Comparison of ENCODE assay signal across 1 cellular context in the genomic region with DNA sequence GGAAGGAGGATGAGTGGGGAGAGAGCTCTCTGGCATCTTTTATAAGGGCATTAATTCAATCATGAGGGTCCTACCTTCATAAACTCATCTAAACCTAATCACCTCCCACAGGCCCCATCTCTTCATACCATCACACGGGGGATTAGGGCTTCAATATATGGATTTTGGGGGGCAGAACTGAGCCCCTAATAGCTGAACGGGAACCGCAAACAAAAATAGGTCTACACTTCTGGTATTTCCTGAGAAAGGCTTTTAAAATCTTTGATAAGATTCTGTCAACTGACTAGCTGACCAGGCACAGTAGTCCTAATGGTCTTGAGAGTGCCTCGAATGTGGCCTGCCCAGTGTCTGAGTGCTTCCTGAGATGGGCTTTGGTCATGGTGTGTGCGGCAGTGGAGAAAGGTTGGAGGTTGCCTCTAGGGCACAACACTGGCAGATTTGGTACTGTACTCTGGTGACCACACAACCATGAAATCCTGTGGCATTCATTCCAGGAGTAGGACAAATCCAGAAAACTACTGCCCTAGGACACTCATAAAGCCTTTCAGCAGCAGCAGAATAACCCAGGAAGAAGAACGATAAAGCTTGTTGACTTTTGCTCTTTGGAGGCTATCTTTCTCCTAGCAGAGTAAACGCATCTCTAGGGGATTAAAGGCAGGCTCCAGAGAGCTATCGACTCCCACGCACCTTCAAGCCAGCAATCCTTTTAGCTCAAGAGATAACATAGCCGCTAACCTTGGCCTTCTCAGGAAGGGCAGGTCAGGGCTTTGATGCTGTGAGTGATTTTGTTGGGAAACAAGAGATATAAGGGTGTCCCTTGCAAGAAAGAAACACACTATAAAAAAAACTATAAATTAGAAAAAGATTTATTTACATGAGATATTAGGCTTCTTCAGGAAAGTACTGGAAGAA.
TF ChIP-seq lines count a peak whose summit lies in the region.

No MANE protein-coding gene starts in this region.

TF ChIP-seq in HepG2, 621 proteins besides CTCF, POLR2A, EP300 and RAD21 (continued from another document and continues in another):
- TF ChIP-seq MLX (CRISPR knock-in tag; IDR thresholded peaks at IDR 0.05), result peak; percentile 98
- TF ChIP-seq CCAR2 (optimal IDR thresholded peaks at IDR 0.05; ENCODE audit: low read depth, low read length), result peak; percentile 96
- TF ChIP-seq, protein P1, sequence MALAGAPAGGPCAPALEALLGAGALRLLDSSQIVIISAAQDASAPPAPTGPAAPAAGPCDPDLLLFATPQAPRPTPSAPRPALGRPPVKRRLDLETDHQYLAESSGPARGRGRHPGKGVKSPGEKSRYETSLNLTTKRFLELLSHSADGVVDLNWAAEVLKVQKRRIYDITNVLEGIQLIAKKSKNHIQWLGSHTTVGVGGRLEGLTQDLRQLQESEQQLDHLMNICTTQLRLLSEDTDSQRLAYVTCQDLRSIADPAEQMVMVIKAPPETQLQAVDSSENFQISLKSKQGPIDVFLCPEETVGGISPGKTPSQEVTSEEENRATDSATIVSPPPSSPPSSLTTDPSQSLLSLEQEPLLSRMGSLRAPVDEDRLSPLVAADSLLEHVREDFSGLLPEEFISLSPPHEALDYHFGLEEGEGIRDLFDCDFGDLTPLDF (CRISPR knock-in tag; IDR thresholded peaks at IDR 0.05), result peak; percentile 45; the same call in 1 of the 2 replicates
- no peak; the same call in 1 of the 2 replicates for TF ChIP-seq ZNF691 (CRISPR knock-in tag; IDR thresholded peaks at IDR 0.05; ENCODE audit: borderline replicate concordance, low read depth)
- TF ChIP-seq ZNF441 (CRISPR knock-in tag; IDR thresholded peaks at IDR 0.05; ENCODE audit: borderline replicate concordance), result no peak; the same call in 1 of the 2 replicates
- TF ChIP-seq CBFB (CRISPR knock-in tag; IDR thresholded peaks at IDR 0.05), result peak; percentile 97
- peak; percentile 94 for TF ChIP-seq ZMYM4 (CRISPR knock-in tag; IDR thresholded peaks at IDR 0.05)
- peak; percentile 96; the same call in 1 of the 2 replicates for TF ChIP-seq RELA (CRISPR knock-in tag; IDR thresholded peaks at IDR 0.05)
- TF ChIP-seq SMARCC2 (IDR thresholded peaks at IDR 0.05), result no peak; the same call in 1 of the 2 replicates
- 0 out of 2 replicates have a peak, but pooled peaks have one; percentile 58 for TF ChIP-seq GLI4 (CRISPR knock-in tag; IDR thresholded peaks at IDR 0.05; ENCODE audit: borderline replicate concordance)
- TF ChIP-seq HHEX (CRISPR knock-in tag; IDR thresholded peaks at IDR 0.05), result peak; percentile 99
- no peak for TF ChIP-seq ZNF577 (CRISPR knock-in tag; IDR thresholded peaks at IDR 0.05; ENCODE audit: borderline replicate concordance, low read depth)
- peak; percentile 99 for TF ChIP-seq MED8 (CRISPR knock-in tag; IDR thresholded peaks at IDR 0.05; ENCODE audit: insufficient replicate concordance)
- no peak for TF ChIP-seq HCFC1 (IDR thresholded peaks at IDR 0.05; ENCODE audit: low read depth, low read length)
- TF ChIP-seq GABPA (IDR thresholded peaks at IDR 0.05; ENCODE audit: low read depth, low read length), result no peak
- peak; percentile 73 for TF ChIP-seq GABPA (CRISPR knock-in tag; IDR thresholded peaks at IDR 0.05; ENCODE audit: low read depth)
- TF ChIP-seq ZNF136 (CRISPR knock-in tag; IDR thresholded peaks at IDR 0.05; ENCODE audit: low read depth), result peak; percentile 83
- peak; percentile 85 for TF ChIP-seq TOPORS (CRISPR knock-in tag; IDR thresholded peaks at IDR 0.05)
- TF ChIP-seq SRF (IDR thresholded peaks at IDR 0.05; ENCODE audit: low read depth, low read length), result peak; percentile 66; the same call in 1 of the 2 replicates
- TF ChIP-seq STAG1 (CRISPR knock-in tag; IDR thresholded peaks at IDR 0.05), result peak; percentile 49
- peak; percentile 54; the same call in 1 of the 2 replicates for TF ChIP-seq FOSL1 (CRISPR knock-in tag; IDR thresholded peaks at IDR 0.05; ENCODE audit: borderline replicate concordance)
- TF ChIP-seq HOXA5 (CRISPR knock-in tag; IDR thresholded peaks at IDR 0.05), result peak; percentile 97
- TF ChIP-seq SETDB1 (CRISPR knock-in tag; IDR thresholded peaks at IDR 0.05; ENCODE audit: borderline replicate concordance), result no peak
- TF ChIP-seq SP140L (CRISPR knock-in tag; IDR thresholded peaks at IDR 0.05; ENCODE audit: borderline replicate concordance), result peak; percentile 99
- no peak for TF ChIP-seq ZNF660 (CRISPR knock-in tag; IDR thresholded peaks at IDR 0.05; ENCODE audit: borderline replicate concordance, low read depth)
- peak; percentile 76 for TF ChIP-seq KMT2B (CRISPR knock-in tag; IDR thresholded peaks at IDR 0.05)
- no peak for TF ChIP-seq KLF13 (CRISPR knock-in tag; IDR thresholded peaks at IDR 0.05)
- TF ChIP-seq, protein P2, sequence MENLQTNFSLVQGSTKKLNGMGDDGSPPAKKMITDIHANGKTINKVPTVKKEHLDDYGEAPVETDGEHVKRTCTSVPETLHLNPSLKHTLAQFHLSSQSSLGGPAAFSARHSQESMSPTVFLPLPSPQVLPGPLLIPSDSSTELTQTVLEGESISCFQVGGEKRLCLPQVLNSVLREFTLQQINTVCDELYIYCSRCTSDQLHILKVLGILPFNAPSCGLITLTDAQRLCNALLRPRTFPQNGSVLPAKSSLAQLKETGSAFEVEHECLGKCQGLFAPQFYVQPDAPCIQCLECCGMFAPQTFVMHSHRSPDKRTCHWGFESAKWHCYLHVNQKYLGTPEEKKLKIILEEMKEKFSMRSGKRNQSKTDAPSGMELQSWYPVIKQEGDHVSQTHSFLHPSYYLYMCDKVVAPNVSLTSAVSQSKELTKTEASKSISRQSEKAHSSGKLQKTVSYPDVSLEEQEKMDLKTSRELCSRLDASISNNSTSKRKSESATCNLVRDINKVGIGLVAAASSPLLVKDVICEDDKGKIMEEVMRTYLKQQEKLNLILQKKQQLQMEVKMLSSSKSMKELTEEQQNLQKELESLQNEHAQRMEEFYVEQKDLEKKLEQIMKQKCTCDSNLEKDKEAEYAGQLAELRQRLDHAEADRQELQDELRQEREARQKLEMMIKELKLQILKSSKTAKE (CRISPR knock-in tag; IDR thresholded peaks at IDR 0.05; ENCODE audit: borderline replicate concordance), result peak; percentile 93
- TF ChIP-seq ZNF10 (CRISPR knock-in tag; IDR thresholded peaks at IDR 0.05; ENCODE audit: borderline replicate concordance, low read depth), result no peak
- TF ChIP-seq, protein P3, sequence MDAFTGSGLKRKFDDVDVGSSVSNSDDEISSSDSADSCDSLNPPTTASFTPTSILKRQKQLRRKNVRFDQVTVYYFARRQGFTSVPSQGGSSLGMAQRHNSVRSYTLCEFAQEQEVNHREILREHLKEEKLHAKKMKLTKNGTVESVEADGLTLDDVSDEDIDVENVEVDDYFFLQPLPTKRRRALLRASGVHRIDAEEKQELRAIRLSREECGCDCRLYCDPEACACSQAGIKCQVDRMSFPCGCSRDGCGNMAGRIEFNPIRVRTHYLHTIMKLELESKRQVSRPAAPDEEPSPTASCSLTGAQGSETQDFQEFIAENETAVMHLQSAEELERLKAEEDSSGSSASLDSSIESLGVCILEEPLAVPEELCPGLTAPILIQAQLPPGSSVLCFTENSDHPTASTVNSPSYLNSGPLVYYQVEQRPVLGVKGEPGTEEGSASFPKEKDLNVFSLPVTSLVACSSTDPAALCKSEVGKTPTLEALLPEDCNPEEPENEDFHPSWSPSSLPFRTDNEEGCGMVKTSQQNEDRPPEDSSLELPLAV (CRISPR knock-in tag; conservative IDR thresholded peaks at IDR 0.05; ENCODE audit: low read depth), result no peak
- peak; percentile 73; the same call in 1 of the 2 replicates for TF ChIP-seq ZNF274 (CRISPR knock-in tag; IDR thresholded peaks at IDR 0.05)
- TF ChIP-seq MIXL1 (CRISPR knock-in tag; IDR thresholded peaks at IDR 0.05), result peak; percentile 100
- no peak for TF ChIP-seq MAF1 (CRISPR knock-in tag; IDR thresholded peaks at IDR 0.05; ENCODE audit: borderline replicate concordance)
- TF ChIP-seq, protein P4, sequence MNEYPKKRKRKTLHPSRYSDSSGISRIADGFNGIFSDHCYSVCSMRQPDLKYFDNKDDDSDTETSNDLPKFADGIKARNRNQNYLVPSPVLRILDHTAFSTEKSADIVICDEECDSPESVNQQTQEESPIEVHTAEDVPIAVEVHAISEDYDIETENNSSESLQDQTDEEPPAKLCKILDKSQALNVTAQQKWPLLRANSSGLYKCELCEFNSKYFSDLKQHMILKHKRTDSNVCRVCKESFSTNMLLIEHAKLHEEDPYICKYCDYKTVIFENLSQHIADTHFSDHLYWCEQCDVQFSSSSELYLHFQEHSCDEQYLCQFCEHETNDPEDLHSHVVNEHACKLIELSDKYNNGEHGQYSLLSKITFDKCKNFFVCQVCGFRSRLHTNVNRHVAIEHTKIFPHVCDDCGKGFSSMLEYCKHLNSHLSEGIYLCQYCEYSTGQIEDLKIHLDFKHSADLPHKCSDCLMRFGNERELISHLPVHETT (CRISPR knock-in tag; conservative IDR thresholded peaks at IDR 0.05), result peak; percentile 76; the same call in 1 of the 2 replicates
- TF ChIP-seq ZNF484 (CRISPR knock-in tag; IDR thresholded peaks at IDR 0.05; ENCODE audit: borderline replicate concordance, low read depth), result no peak
- TF ChIP-seq KLF6 (CRISPR knock-in tag; IDR thresholded peaks at IDR 0.05), result peak; percentile 96
- peak; percentile 61; the same call in 1 of the 2 replicates for TF ChIP-seq GABPB1 (CRISPR knock-in tag; IDR thresholded peaks at IDR 0.05)
- TF ChIP-seq, protein P5, sequence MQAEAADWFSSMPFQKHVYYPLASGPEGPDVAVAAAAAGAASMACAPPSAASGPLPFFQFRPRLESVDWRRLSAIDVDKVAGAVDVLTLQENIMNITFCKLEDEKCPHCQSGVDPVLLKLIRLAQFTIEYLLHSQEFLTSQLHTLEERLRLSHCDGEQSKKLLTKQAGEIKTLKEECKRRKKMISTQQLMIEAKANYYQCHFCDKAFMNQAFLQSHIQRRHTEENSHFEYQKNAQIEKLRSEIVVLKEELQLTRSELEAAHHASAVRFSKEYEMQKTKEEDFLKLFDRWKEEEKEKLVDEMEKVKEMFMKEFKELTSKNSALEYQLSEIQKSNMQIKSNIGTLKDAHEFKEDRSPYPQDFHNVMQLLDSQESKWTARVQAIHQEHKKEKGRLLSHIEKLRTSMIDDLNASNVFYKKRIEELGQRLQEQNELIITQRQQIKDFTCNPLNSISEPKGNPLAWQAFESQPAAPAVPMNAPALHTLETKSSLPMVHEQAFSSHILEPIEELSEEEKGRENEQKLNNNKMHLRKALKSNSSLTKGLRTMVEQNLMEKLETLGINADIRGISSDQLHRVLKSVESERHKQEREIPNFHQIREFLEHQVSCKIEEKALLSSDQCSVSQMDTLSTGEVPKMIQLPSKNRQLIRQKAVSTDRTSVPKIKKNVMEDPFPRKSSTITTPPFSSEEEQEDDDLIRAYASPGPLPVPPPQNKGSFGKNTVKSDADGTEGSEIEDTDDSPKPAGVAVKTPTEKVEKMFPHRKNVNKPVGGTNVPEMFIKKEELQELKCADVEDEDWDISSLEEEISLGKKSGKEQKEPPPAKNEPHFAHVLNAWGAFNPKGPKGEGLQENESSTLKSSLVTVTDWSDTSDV (CRISPR knock-in tag; IDR thresholded peaks at IDR 0.05), result no peak
- peak; percentile 100 for TF ChIP-seq TCF7 (IDR thresholded peaks at IDR 0.05; ENCODE audit: low read depth)
- TF ChIP-seq NR2F2 (IDR thresholded peaks at IDR 0.05; ENCODE audit: borderline replicate concordance, low read depth), result peak; percentile 100
- TF ChIP-seq SIN3A (IDR thresholded peaks at IDR 0.05; ENCODE audit: borderline replicate concordance, low read depth, low read length), result no peak
- peak; percentile 99 for TF ChIP-seq SALL1 (CRISPR knock-in tag; IDR thresholded peaks at IDR 0.05)
- peak; percentile 98 for TF ChIP-seq BCL6 (CRISPR knock-in tag; IDR thresholded peaks at IDR 0.05)
- no peak for TF ChIP-seq MXD1 (CRISPR knock-in tag; IDR thresholded peaks at IDR 0.05)
- TF ChIP-seq, protein P6, sequence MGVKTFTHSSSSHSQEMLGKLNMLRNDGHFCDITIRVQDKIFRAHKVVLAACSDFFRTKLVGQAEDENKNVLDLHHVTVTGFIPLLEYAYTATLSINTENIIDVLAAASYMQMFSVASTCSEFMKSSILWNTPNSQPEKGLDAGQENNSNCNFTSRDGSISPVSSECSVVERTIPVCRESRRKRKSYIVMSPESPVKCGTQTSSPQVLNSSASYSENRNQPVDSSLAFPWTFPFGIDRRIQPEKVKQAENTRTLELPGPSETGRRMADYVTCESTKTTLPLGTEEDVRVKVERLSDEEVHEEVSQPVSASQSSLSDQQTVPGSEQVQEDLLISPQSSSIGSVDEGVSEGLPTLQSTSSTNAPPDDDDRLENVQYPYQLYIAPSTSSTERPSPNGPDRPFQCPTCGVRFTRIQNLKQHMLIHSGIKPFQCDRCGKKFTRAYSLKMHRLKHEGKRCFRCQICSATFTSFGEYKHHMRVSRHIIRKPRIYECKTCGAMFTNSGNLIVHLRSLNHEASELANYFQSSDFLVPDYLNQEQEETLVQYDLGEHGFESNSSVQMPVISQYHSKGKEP (CRISPR knock-in tag; IDR thresholded peaks at IDR 0.05), result peak; percentile 91
- TF ChIP-seq TRIM24 (CRISPR knock-in tag; IDR thresholded peaks at IDR 0.05), result 0 out of 2 replicates have a peak, but pooled peaks have one; percentile 49
- TF ChIP-seq ZNF317 (CRISPR knock-in tag; IDR thresholded peaks at IDR 0.05), result no peak
- no peak for TF ChIP-seq FOXM1 (CRISPR knock-in tag; IDR thresholded peaks at IDR 0.05)
- TF ChIP-seq ZNF343 (CRISPR knock-in tag; IDR thresholded peaks at IDR 0.05), result peak; percentile 63; the same call in 1 of the 2 replicates
- TF ChIP-seq, protein P7, sequence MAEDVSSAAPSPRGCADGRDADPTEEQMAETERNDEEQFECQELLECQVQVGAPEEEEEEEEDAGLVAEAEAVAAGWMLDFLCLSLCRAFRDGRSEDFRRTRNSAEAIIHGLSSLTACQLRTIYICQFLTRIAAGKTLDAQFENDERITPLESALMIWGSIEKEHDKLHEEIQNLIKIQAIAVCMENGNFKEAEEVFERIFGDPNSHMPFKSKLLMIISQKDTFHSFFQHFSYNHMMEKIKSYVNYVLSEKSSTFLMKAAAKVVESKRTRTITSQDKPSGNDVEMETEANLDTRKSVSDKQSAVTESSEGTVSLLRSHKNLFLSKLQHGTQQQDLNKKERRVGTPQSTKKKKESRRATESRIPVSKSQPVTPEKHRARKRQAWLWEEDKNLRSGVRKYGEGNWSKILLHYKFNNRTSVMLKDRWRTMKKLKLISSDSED (CRISPR knock-in tag; IDR thresholded peaks at IDR 0.05), result no peak
- peak; percentile 89; the same call in 1 of the 2 replicates for TF ChIP-seq NR1H2 (CRISPR knock-in tag; IDR thresholded peaks at IDR 0.05; ENCODE audit: borderline replicate concordance, low read depth)
- TF ChIP-seq ZNF350 (CRISPR knock-in tag; IDR thresholded peaks at IDR 0.05; ENCODE audit: borderline replicate concordance, low read depth), result peak; percentile 92
